Comparison of ENCODE assay signal across 23 cellular contexts in the genomic region with DNA sequence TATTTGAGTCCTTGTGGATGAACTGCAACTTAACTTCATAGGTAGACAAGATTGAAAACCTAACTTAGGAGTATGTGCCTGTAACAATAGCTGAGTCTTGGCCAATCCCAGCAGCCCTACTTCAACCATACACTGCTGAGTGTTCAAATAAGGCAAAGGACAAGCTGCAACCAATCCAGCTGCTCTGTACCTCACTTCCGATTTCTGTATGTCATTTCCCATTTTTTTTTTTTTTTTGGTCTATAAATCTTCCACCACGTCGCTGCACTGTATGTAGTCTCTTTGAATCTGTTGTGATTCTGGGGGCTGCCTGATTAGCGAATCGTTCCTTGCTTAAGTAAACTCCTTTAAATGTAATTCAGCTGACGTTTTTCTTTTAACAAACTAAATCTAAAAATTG. TPM values are rescaled to one million over a fixed set of nuclear protein-coding genes. Genes with fewer than 3 reads are reported as not detected.
DNase-seq lines count a peak whose midpoint lies in the region; ATAC-seq, FAIRE-seq and TF ChIP-seq lines count a peak whose summit lies in the region.
"Had no signal": no experiment of that assay in that cellular context is flagged by ENCODE, and none has a peak within 500 bp of the region (broad histone marks: within the 10 kb centered on the region; RNA-seq: fewer than 3 reads in every experiment).

No MANE protein-coding gene starts in this region.

- intact Hi-C loops in Right ventricle myocardium superior (cut with DNase I) = no loop called here
- intact Hi-C loops in left ventricle myocardium inferior (cut with micrococcal nuclease) = no loop called here
- intact Hi-C loops in K562 (cut with micrococcal nuclease) = no loop called here

- no peaks in the 10 kb centered on the region for H3K79me2 ChIP-seq in K562 (ENCODE audit: control insufficient read depth, insufficient read depth, low read length)

- no peak overlapping the region for H3K27ac ChIP-seq in left ventricle myocardium inferior (replicated peaks)
- H3K27ac ChIP-seq in K562 (ENCODE audit: extremely low read depth, low read depth, low read length) = no peak overlapping the region
- H3K27ac ChIP-seq: esophagus squamous epithelium, SJCRH30, WERI-Rb-1 had no signal

- no peak for TF ChIP-seq EP300 in K562 (IDR thresholded peaks at IDR 0.05; ENCODE audit: low read length)

- H2AFZ ChIP-seq in K562 (ENCODE audit: low read depth, low read length) = no peak overlapping the region

- WGBS in K562 (ENCODE audit: insufficient coverage, low coverage, missing lambda C conversion rate) = 0% methylated on average over 5 of the region's 6 CpGs

- H3K9ac ChIP-seq in K562 (ENCODE audit: insufficient read depth in 1 of 2, low read depth in 2 of 2, low read length in 2 of 2) = no peak overlapping the region

- in situ Hi-C loops in K562 (cut with MboI) = no loop called here

- TF ChIP-seq RAD21 in K562 (CRISPR knock-in tag; conservative IDR thresholded peaks at IDR 0.05 in 1 of 2, IDR thresholded peaks at IDR 0.05 in 1 of 2) = no peak

- H3K4me3 ChIP-seq in left ventricle myocardium inferior (no peak overlapping the region), K562 (no peak overlapping the region)
- H3K4me3 ChIP-seq: esophagus squamous epithelium, SJCRH30 had no signal

- BruUV-seq in K562 (replicated peaks; lab: Mats Ljungman, UMichigan) = no TSS peak

- H3K9me1 ChIP-seq in K562 (ENCODE audit: control insufficient read depth, insufficient read depth, low read length) = no peaks in the 10 kb centered on the region

- TF ChIP-seq POLR2A in K562 (conservative IDR thresholded peaks at IDR 0.05) = no peak

- no peaks in the 10 kb centered on the region for H3K36me3 ChIP-seq in left ventricle myocardium inferior
- H3K36me3 ChIP-seq in K562 (ENCODE audit: control insufficient read depth, insufficient read depth, low read length) = no peaks in the 10 kb centered on the region
- H3K36me3 ChIP-seq: esophagus squamous epithelium, SJCRH30, WERI-Rb-1 had no signal

- DNase-seq in Right ventricle myocardium superior (no peak), left ventricle myocardium inferior (no peak), MV-4-11 (lab: John Stamatoyannopoulos, UW) (peak; percentile 90), K562 (ENCODE audit: extremely low read depth in 1 of 4, low spot score in 3 of 4) (no peak), pons (ENCODE audit: low spot score) (peak; percentile 15), left lobe of liver (ENCODE audit: low spot score) (no peak), NCI-H2171 (lab: John Stamatoyannopoulos, UW) (no peak)
- DNase-seq: activated CD4-positive, alpha-beta memory T cell treated with anti-CD3 and anti-CD28 coated beads for 36 hours; activated naive CD4-positive, alpha-beta T cell; activated T-cell treated with anti-CD3 and anti-CD28 coated beads for 4 hours; amygdala; CD8-positive, alpha-beta T cell; DMS79 treated with DMSO at 0.1 percent for 48 hours; effector CD4-positive, alpha-beta T cell; esophagus squamous epithelium; IMR-90; NCI-H1048; NCI-H2029 treated with DMSO at 0.1 percent for 48 hours; SJCRH30; T-helper 17 cell; WERI-Rb-1 had no signal

- no peaks in the 10 kb centered on the region for H3K4me1 ChIP-seq in left ventricle myocardium inferior
- H3K4me1 ChIP-seq in K562 (replicated peaks in 1 of 2; ENCODE audit: control insufficient read depth in 2 of 2, insufficient read depth in 2 of 2, low read length in 2 of 2) = no peaks in the 10 kb centered on the region; a peak in 1 of 5 replicates

- CTCF ChIA-PET in K562 (lab: Yijun Ruan, JAX; ENCODE audit: low intra/inter-chr PET ratio) = no interaction called here

- no peak overlapping the region for H3K4me2 ChIP-seq in K562 (ENCODE audit: insufficient read depth, low read length)

- FAIRE-seq in K562 (lab: Jason Lieb, UNC) = no peak

- no peaks in the 10 kb centered on the region for H4K20me1 ChIP-seq in K562 (replicated peaks; ENCODE audit: control insufficient read depth, insufficient read depth, low read length)

- POLR2A ChIA-PET in K562 (lab: Yijun Ruan, JAX) = interaction anchor here (0.6 kb wide), 1 partner anchor 163 kb away, joined by 3 read pairs; no protein-coding TSS in a partner anchor

- H3K9me3 ChIP-seq in left ventricle myocardium inferior (replicated peaks) (no peaks in the 10 kb centered on the region), K562 (replicated peaks; ENCODE audit: control insufficient read depth, insufficient read depth, low read depth, low read length) (no peaks in the 10 kb centered on the region)
- H3K9me3 ChIP-seq: esophagus squamous epithelium, SJCRH30 had no signal

- H3K27me3 ChIP-seq in left ventricle myocardium inferior (ENCODE audit: low read depth) = peaks cover 28% of the 10 kb centered on the region
- no peaks in the 10 kb centered on the region for H3K27me3 ChIP-seq in K562 (ENCODE audit: control insufficient read depth in 2 of 2, insufficient read depth in 2 of 2, low read length in 2 of 2)
- H3K27me3 ChIP-seq: SJCRH30 had no signal

- TF ChIP-seq CTCF in left ventricle myocardium inferior (IDR thresholded peaks at IDR 0.05; ENCODE audit: borderline replicate concordance) (no peak), K562 (IDR thresholded peaks at IDR 0.05 in 2 of 3, conservative IDR thresholded peaks at IDR 0.05 in 1 of 3; ENCODE audit: insufficient read depth in 2 of 3, low read depth in 1 of 3, low read length in 3 of 3) (no peak)

- ATAC-seq in Right ventricle myocardium superior (ENCODE audit: poor library complexity) (peak; percentile 36), K562 (no peak), left lobe of liver (no peak), GM21423 (IDR thresholded peaks at IDR 0.05; ENCODE audit: unreplicated experiment) (no peak)
- ATAC-seq: CD8-positive, alpha-beta T cell; T-helper 17 cell had no signal

TF ChIP-seq in K562, 482 proteins besides CTCF, POLR2A, EP300 and RAD21:
- TF ChIP-seq ZNF561 (CRISPR knock-in tag; conservative IDR thresholded peaks at IDR 0.05) (no peak), HMGXB4 (CRISPR knock-in tag; IDR thresholded peaks at IDR 0.05) (no peak), GATA2 (CRISPR knock-in tag; IDR thresholded peaks at IDR 0.05) (no peak), RBFOX2 (IDR thresholded peaks at IDR 0.05; ENCODE audit: low read depth, low read length) (no peak), GABPA (tag; conservative IDR thresholded peaks at IDR 0.05; ENCODE audit: low read depth) (peak; percentile 50; the same call in 1 of the 2 replicates)

RNA-seq across cellular contexts. Expression of gene FLI1, which starts 35.4 kb away (rescaled TPM):
- total RNA-seq in Right ventricle myocardium superior (14.0 TPM), left ventricle myocardium inferior (16.4 TPM), K562 (2014; rRNA removed) (not detected in 2 replicates), K562 (2014; rRNA removed; fragmentation: Illumina TruSeq; extraction: Trizol) (not detected in 2 replicates), K562 (2015; rRNA removed; fragmentation: Illumina TruSeq; extraction: Trizol) (not detected in 2 replicates), K562 (2021) (0.18 and 0.25 TPM in 2 replicates), left lobe of liver (3.4 TPM)
- not detected in 2 replicates for total RNA-seq in K562 (2011; cell fraction: chromatin; rRNA removed; ENCODE audit: low replicate concordance)
- total RNA-seq in K562 (2011; cell fraction: nucleolus; rRNA removed) = not detected in 2 replicates
- not detected in 2 replicates for total RNA-seq in K562 (2011; cell fraction: nucleoplasm; rRNA removed)
- polyA plus RNA-seq in K562 (2011; rRNA removed) (not detected in 2 replicates), K562 (2014; fragmentation: Illumina TruSeq; extraction: Trizol) (not detected in 2 replicates), K562 (2014; fragmentation: Nextera tagmentation; extraction: Ambion mirVana) (not detected), K562 (2014; rRNA removed) (not detected in 2 replicates)
- polyA plus RNA-seq in K562 (2011; cell fraction: cytosol; rRNA removed) = not detected in 2 replicates
- not detected in 2 replicates for polyA plus RNA-seq in K562 (2011; cell fraction: nucleus; rRNA removed)
- polyA plus RNA-seq in K562 (2012) = 0.10 TPM in 1 of 2 replicates, not detected in the other
- polyA minus RNA-seq in K562 (2011; rRNA and poly(A)+ RNA removed) = not detected in 2 replicates
- not detected in 2 replicates for polyA minus RNA-seq in K562 (2011; cell fraction: cytosol; rRNA and poly(A)+ RNA removed)
- polyA minus RNA-seq in K562 (2011; cell fraction: nucleus; rRNA and poly(A)+ RNA removed) = not detected in 2 replicates
- total RNA-seq: NCI-H460 had no signal

Comparison
In these comparisons a context has a peak if more than half of its experiments do, and no peak if none do; other contexts are left out.
1. DNase-seq: peak in MV-4-11 (single experiment) and pons (single experiment); none in Right ventricle myocardium superior (single experiment), left ventricle myocardium inferior (single experiment), K562 (0 of 4), left lobe of liver (single experiment) and NCI-H2171 (single experiment).